In the genomic region with DNA sequence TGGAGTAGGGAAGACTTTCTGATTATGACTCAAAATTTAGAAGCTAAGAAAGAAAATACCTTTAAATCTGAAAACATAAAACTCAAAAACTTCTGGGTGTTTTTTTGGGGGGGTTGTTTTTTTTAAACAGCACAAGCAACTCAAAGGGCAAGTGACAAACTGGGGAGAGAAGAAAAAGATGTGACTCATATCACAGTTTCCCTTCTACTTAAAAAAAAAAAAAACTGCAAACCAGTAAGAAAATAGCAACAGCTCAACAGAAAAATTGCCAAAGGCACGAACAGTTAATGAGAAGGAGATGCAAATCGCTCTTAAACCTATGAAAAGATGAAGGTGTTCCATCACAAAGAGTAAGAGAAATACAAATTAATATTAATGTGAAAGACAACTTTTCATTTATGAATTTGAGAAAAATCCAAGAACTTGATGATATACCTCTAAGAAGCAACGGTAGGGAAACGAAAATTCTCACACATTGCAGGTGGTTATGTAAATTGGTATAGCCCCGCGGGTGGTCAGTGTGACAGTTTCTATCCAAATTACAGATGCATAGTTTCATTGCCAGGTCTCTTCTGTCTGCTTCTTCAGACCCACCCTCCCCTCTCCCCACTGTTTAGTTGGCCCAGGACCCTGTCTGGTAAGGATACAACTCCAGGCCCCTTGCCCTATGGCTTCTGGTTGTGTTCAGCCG, we compare ENCODE assay signal across 9 cellular contexts. TPM values are rescaled to one million over a fixed set of nuclear protein-coding genes. Genes with fewer than 3 reads are reported as not detected.
DNase-seq lines count a peak whose midpoint lies in the region; ATAC-seq, FAIRE-seq and TF ChIP-seq lines count a peak whose summit lies in the region.
"Had no signal": no experiment of that assay in that cellular context is flagged by ENCODE, and none has a peak within 500 bp of the region (broad histone marks: within the 10 kb centered on the region; RNA-seq: fewer than 3 reads in every experiment).

No MANE protein-coding gene starts in this region.

- H3K36me3 ChIP-seq in pancreas: no peaks in the 10 kb centered on the region

- TF ChIP-seq CTCF in D721Med (IDR thresholded peaks at IDR 0.05; ENCODE audit: insufficient read depth, missing control alignments): no peak
- TF ChIP-seq CTCF in pancreas (IDR thresholded peaks at IDR 0.05): no peak

- intact Hi-C loops in pancreas (cut with DNase I): no loop called here

- no peaks in the 10 kb centered on the region for H3K9me3 ChIP-seq in pancreas

- no peak overlapping the region for H3K27ac ChIP-seq in pancreas

- peak overlapping the region; percentile 61; the same call in 1 of the 2 replicates for H3K4me3 ChIP-seq in GM08714 (ENCODE audit: low read length)
- no peak overlapping the region for H3K4me3 ChIP-seq in pancreas

- no peaks in the 10 kb centered on the region for H3K4me1 ChIP-seq in pancreas

- no peak for DNase-seq in D721Med (ENCODE audit: insufficient read length, low spot score)
- DNase-seq in NCI-H2029 treated with DMSO at 0.1 percent for 48 hours (lab: John Stamatoyannopoulos, UW): no peak
- no peak for DNase-seq in pancreas

- no peaks in the 10 kb centered on the region for H3K27me3 ChIP-seq in pancreas

- 82 to 88% methylated on average over 7 of the region's 7 CpGs for WGBS in pancreas, 2 donors

- peaks cover 10% of the 10 kb centered on the region for H3K36me3 Mint-ChIP-seq in activated naive CD8-positive, alpha-beta T cell

- peak overlapping the region; percentile 48 for H3K4me3 Mint-ChIP-seq in activated naive CD8-positive, alpha-beta T cell

- FAIRE-seq in D721Med (lab: Jason Lieb, UNC) (no peak), pancreas (lab: Jason Lieb, UNC) (no peak)
- FAIRE-seq: keratinocyte had no signal

- H3K27me3 Mint-ChIP-seq in activated naive CD8-positive, alpha-beta T cell: no peaks in the 10 kb centered on the region

- ATAC-seq in GM19463 (IDR thresholded peaks at IDR 0.05; ENCODE audit: unreplicated experiment) (peak; percentile 83), HG03432 (IDR thresholded peaks at IDR 0.05; ENCODE audit: unreplicated experiment) (peak; percentile 82), HG03039 (IDR thresholded peaks at IDR 0.05; ENCODE audit: unreplicated experiment) (no peak), pancreas (no peak)

- H3K4me1 Mint-ChIP-seq in activated naive CD8-positive, alpha-beta T cell (ENCODE audit: low read depth): peaks cover 82% of the 10 kb centered on the region

- H3K9me3 Mint-ChIP-seq in activated naive CD8-positive, alpha-beta T cell (ENCODE audit: low read depth): no peaks in the 10 kb centered on the region

- H3K27ac Mint-ChIP-seq in activated naive CD8-positive, alpha-beta T cell: peak overlapping the region; percentile 87

RNA-seq across cellular contexts. Expression of a gene that starts 9.0 kb away (rescaled TPM):
- total RNA-seq in pancreas: 10 to 100 TPM in 2 of 6 donors, 1 to 10 TPM in 4; 4.0 to 26.8 (median 7.9) TPM
- polyA plus RNA-seq in pancreas: 1 to 10 TPM; 7.8 to 8.2 TPM

RNA-seq across cellular contexts. Expression of a gene that starts 27.5 kb away (rescaled TPM):
- 10 to 100 TPM; 11.9 to 25.1 (median 14.8) TPM for total RNA-seq in pancreas
- 10 to 100 TPM; 12.2 to 14.8 TPM for polyA plus RNA-seq in pancreas

Comparison
In these comparisons a context has a peak if more than half of its experiments do, and no peak if none do; other contexts are left out.
1. ATAC-seq: peak in GM19463 (single experiment) and HG03432 (single experiment); none in HG03039 (single experiment) and pancreas (0 of 4).